Comparison of ENCODE assay signal across 1 cellular context in genomic region chrX:13837290-13837745, GRCh38.
TF ChIP-seq lines count a peak whose summit lies in the region.

No MANE protein-coding gene starts in this region.

TF ChIP-seq in WTC11, 78 proteins besides CTCF, POLR2A, EP300 and RAD21 (continued from another document):
- no peak for TF ChIP-seq ARID4B (CRISPR knock-in tag; IDR thresholded peaks at IDR 0.05; ENCODE audit: borderline replicate concordance)
- TF ChIP-seq HMGXB4 (CRISPR knock-in tag; IDR thresholded peaks at IDR 0.05), result no peak
- no peak for TF ChIP-seq STAT6 (CRISPR knock-in tag; conservative IDR thresholded peaks at IDR 0.05; ENCODE audit: low read depth)
- TF ChIP-seq CDX4 (CRISPR knock-in tag; IDR thresholded peaks at IDR 0.05; ENCODE audit: borderline replicate concordance), result no peak
TF ChIP-seq in WTC11: peak in this region for 0.
